In genomic region chr15:98657721-98658120, GRCh38 we compare ENCODE assay signal across 19 cellular contexts. TPM values are rescaled to one million over a fixed set of nuclear protein-coding genes. Genes with fewer than 3 reads are reported as not detected.
DNase-seq lines count a peak whose midpoint lies in the region; ATAC-seq and TF ChIP-seq lines count a peak whose summit lies in the region.
"Had no signal": no experiment of that assay in that cellular context is flagged by ENCODE, and none has a peak within 500 bp of the region (broad histone marks: within the 10 kb centered on the region; RNA-seq: fewer than 3 reads in every experiment).

No MANE protein-coding gene starts in this region.

- no peaks in the 10 kb centered on the region for H3K27me3 Mint-ChIP-seq in HFFc6 (ENCODE audit: insufficient read depth)
- H3K27me3 Mint-ChIP-seq in CD4-positive, alpha-beta T cell = no peaks in the 10 kb centered on the region

- POLR2A ChIA-PET in CD4-positive, alpha-beta T cell (lab: Charles Lee) = interaction anchor here (1.0 to 1.5 kb wide), 2 partner anchors 9 to 139 kb away, joined by 4 read pairs; partner anchors contain the start of gene IGF1R

- CTCF ChIA-PET in mammary epithelial cell (lab: Charles Lee; ENCODE audit: low non-redundant PET) = interaction anchor here (0.6 kb wide), 2 partner anchors 103 to 134 kb away, joined by 3 read pairs; no protein-coding TSS in a partner anchor
- CTCF ChIA-PET in CD4-positive, alpha-beta T cell (lab: Charles Lee) = interaction anchor here (1.4 to 1.6 kb wide), 2 partner anchors 139 to 193 kb away, joined by 3 to 4 read pairs; no protein-coding TSS in a partner anchor

- H3K4me3 ChIP-seq in mammary epithelial cell (replicated peaks in 1 of 3; ENCODE audit: insufficient read depth in 1 of 3, low read depth in 2 of 3, low read length in 3 of 3) = peak overlapping the region; percentile 0 to 33 (median 1)
- H3K4me3 ChIP-seq: lung, prostate gland had no signal

- peak overlapping the region; percentile 7 for H2AFZ ChIP-seq in mammary epithelial cell (ENCODE audit: low read depth, low read length)

- H4K20me1 ChIP-seq in mammary epithelial cell (ENCODE audit: insufficient read depth, low read length) = no peaks in the 10 kb centered on the region

- peaks cover 59% of the 10 kb centered on the region for H3K4me1 ChIP-seq in mammary epithelial cell (ENCODE audit: insufficient read depth, low read length)

- ATAC-seq in CD4-positive, alpha-beta T cell (ENCODE audit: poor library complexity) = no peak
- ATAC-seq in HG03432 (IDR thresholded peaks at IDR 0.05; ENCODE audit: unreplicated experiment) = no peak
- ATAC-seq: naive thymus-derived CD8-positive, alpha-beta T cell had no signal

- H3K9me3 ChIP-seq in mammary epithelial cell (replicated peaks; ENCODE audit: insufficient read depth, low read length) = no peaks in the 10 kb centered on the region
- H3K9me3 ChIP-seq in CD4-positive, alpha-beta T cell (ENCODE audit: control insufficient read depth, low read length) = no peaks in the 10 kb centered on the region
- H3K9me3 ChIP-seq: Caco-2, prostate gland had no signal

- H3K27ac ChIP-seq in mammary epithelial cell (ENCODE audit: insufficient read depth, low read depth, low read length) = peak overlapping the region; percentile 85
- no peak overlapping the region for H3K27ac ChIP-seq in CD4-positive, alpha-beta T cell (ENCODE audit: low read depth, low read length)
- H3K27ac ChIP-seq: prostate gland had no signal

- H3K27me3 ChIP-seq in mammary epithelial cell (ENCODE audit: insufficient read depth, low read length) = no peaks in the 10 kb centered on the region
- no peaks in the 10 kb centered on the region for H3K27me3 ChIP-seq in CD4-positive, alpha-beta T cell (ENCODE audit: control insufficient read depth, insufficient read depth, low read length)

- no peaks in the 10 kb centered on the region for H3K36me3 Mint-ChIP-seq in HFFc6 (ENCODE audit: low read depth)
- H3K36me3 Mint-ChIP-seq in CD4-positive, alpha-beta T cell (ENCODE audit: low read depth) = no peaks in the 10 kb centered on the region

- peak overlapping the region; percentile 77 for H3K4me3 Mint-ChIP-seq in HFFc6
- no peak overlapping the region for H3K4me3 Mint-ChIP-seq in CD4-positive, alpha-beta T cell
- H3K4me3 Mint-ChIP-seq: activated B cell treated with CpG ODN at 0.5 μM for 24 hours had no signal

- WGBS in mammary epithelial cell (ENCODE audit: low coverage, missing lambda C conversion rate) = 11% methylated on average over 3 of the region's 4 CpGs

- DNase-seq in AG08396 (ENCODE audit: low spot score) = peak; percentile 33
- DNase-seq in HFFc6 = peak; percentile 53
- peak; percentile 93 for DNase-seq in mammary epithelial cell
- DNase-seq in kidney tubule cell (ENCODE audit: low spot score) = peak; percentile 67
- DNase-seq in CD4-positive, alpha-beta T cell = no peak
- DNase-seq in NCI-H1417 (lab: John Stamatoyannopoulos, UW) = no peak
- DNase-seq in activated T-cell treated with anti-CD3 and anti-CD28 coated beads, Interleukin-2, amount 50 U/mL, for 1 hour = no peak
- DNase-seq: activated B cell treated with CpG ODN at 0.5 μM for 24 hours; Caco-2; cerebellar nuclear complex; glutamatergic neuron; naive thymus-derived CD8-positive, alpha-beta T cell; NCI-H2029 treated with DMSO at 0.1 percent for 48 hours; NCI-H526; stimulated activated naive CD4-positive, alpha-beta T cell treated with Interleukin-2 at 50 U/mL for 16 hours had no signal

- intact Hi-C loops in mammary epithelial cell (cut with micrococcal nuclease) = loop anchor here (1.0 to 2.0 kb wide), 3 partner anchors 8 to 419 kb away; no protein-coding TSS in a partner anchor
- intact Hi-C loops in CD4-positive, alpha-beta T cell (cut with DNase I, micrococcal nuclease) = loop anchor here (2.0 to 10.0 kb wide), 6 partner anchors 47 to 1267 kb away; no protein-coding TSS in a partner anchor

- dilution Hi-C loops in mammary epithelial cell (cut with HindIII; ENCODE audit: low sequenced_read_pairs) = loop anchor here (10.0 kb wide), 1 partner anchor 117 kb away; no protein-coding TSS in a partner anchor

- in situ Hi-C loops in mammary epithelial cell (cut with MboI; ENCODE audit: low sequenced_read_pairs in 2 of 2) = loop anchor here (5.0 to 10.0 kb wide), 4 partner anchors 135 to 417 kb away; no protein-coding TSS in a partner anchor

- H3K36me3 ChIP-seq in mammary epithelial cell (ENCODE audit: insufficient read depth, low read length) = no peaks in the 10 kb centered on the region
- H3K36me3 ChIP-seq: prostate gland had no signal

- peak overlapping the region; percentile 82 for H3K27ac Mint-ChIP-seq in HFFc6
- H3K27ac Mint-ChIP-seq in CD4-positive, alpha-beta T cell = no peak overlapping the region
- H3K27ac Mint-ChIP-seq: activated B cell treated with CpG ODN at 0.5 μM for 24 hours; activated T-helper 2 cell treated with anti-CD3 and anti-CD28 coated beads, Interferon-gamma antibody, Interleukin-2, Interleukin-4, amounts not matched to agents 10 μg/mL and 5 μg/mL and 100 μg/mL, durations not matched to agents 14 hours and 24 hours and 36 hours had no signal

- H3K4me1 Mint-ChIP-seq in HFFc6 (ENCODE audit: low read depth) = peaks cover 87% of the 10 kb centered on the region
- H3K4me1 Mint-ChIP-seq in CD4-positive, alpha-beta T cell (ENCODE audit: low read depth) = peaks cover 60% of the 10 kb centered on the region

- peak overlapping the region; percentile 93 for H3K4me2 ChIP-seq in mammary epithelial cell (ENCODE audit: insufficient read depth, low read depth, low read length)

- TF ChIP-seq CTCF in HFFc6 (IDR thresholded peaks at IDR 0.05) (no peak), mammary epithelial cell (conservative IDR thresholded peaks at IDR 0.05 in 1 of 2, IDR thresholded peaks at IDR 0.05 in 1 of 2; ENCODE audit: extremely low read depth in 1 of 2, insufficient read depth in 1 of 2, low read depth in 1 of 2, low read length in 2 of 2) (no peak)
- TF ChIP-seq CTCF in CD4-positive, alpha-beta T cell (IDR thresholded peaks at IDR 0.05) = no peak

- H3K79me2 ChIP-seq in mammary epithelial cell (ENCODE audit: insufficient read depth, low read length) = peaks cover 100% of the 10 kb centered on the region

- no peaks in the 10 kb centered on the region for H3K9me3 Mint-ChIP-seq in HFFc6
- H3K9me3 Mint-ChIP-seq in CD4-positive, alpha-beta T cell = no peaks in the 10 kb centered on the region
- H3K9me3 Mint-ChIP-seq: activated B cell treated with CpG ODN at 0.5 μM for 24 hours; activated T-helper 2 cell treated with anti-CD3 and anti-CD28 coated beads, Interferon-gamma antibody, Interleukin-2, Interleukin-4, amounts not matched to agents 10 μg/mL and 5 μg/mL and 100 μg/mL, durations not matched to agents 14 hours and 24 hours and 36 hours; naive thymus-derived CD8-positive, alpha-beta T cell had no signal

- peak overlapping the region; percentile 59 for H3K9ac ChIP-seq in mammary epithelial cell (ENCODE audit: insufficient read depth, low read length)

- no TSS peak for BruUV-seq in mammary epithelial cell (replicated peaks; lab: Mats Ljungman, UMichigan)

RNA-seq across cellular contexts. Expression of gene IGF1R, which starts 9.4 kb away (rescaled TPM):
- total RNA-seq in HFFc6 (2021; fragmentation: NEBNext Ultra II Directional; extraction: Animal tissue kit (Norgen Biotek cat#: 25700)) = 10 to 100 TPM; 46.7 to 61.9 (median 50.1) TPM
- 10 to 100 TPM; 42.3 to 60.3 TPM for total RNA-seq in mammary epithelial cell
- 20.7 TPM for polyA plus RNA-seq in mammary epithelial cell
- polyA minus RNA-seq in mammary epithelial cell = 117 TPM
- total RNA-seq in CD4-positive, alpha-beta T cell = 10 to 100 TPM; 39.2 to 40.3 TPM

Comparison
In these comparisons a context has a peak if more than half of its experiments do, and no peak if none do; other contexts are left out.
1. DNase-seq: peak in AG08396 (single experiment), HFFc6 (single experiment), mammary epithelial cell (single experiment) and kidney tubule cell (single experiment); none in CD4-positive, alpha-beta T cell (0 of 10), NCI-H1417 (0 of 3) and activated T-cell treated with anti-CD3 and anti-CD28 coated beads, Interleukin-2, amount 50 U/mL, for 1 hour (single experiment).